Comparison of ENCODE assay signal across 12 cellular contexts in the genomic region with DNA sequence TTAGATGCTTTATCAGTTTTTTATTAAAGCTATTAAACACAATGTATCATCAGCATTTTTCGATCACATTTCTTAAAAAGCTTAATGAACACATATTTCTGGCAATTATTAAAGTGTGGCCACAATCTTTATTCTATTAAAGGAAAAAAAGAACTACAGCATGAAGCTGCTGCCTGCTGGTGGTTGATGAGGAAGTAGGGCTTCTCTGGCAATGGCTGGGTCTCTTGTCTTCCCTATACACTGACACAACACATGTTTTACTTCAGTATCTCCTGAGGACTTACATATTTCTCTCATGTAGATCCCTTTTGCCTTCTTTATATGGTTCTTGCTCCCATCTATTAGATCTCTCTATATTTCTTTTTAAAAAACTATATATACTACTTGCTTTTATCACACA.
DNase-seq lines count a peak whose midpoint lies in the region; FAIRE-seq and TF ChIP-seq lines count a peak whose summit lies in the region.
"Had no signal": no experiment of that assay in that cellular context is flagged by ENCODE, and none has a peak within 500 bp of the region (broad histone marks: within the 10 kb centered on the region; RNA-seq: fewer than 3 reads in every experiment).

No MANE protein-coding gene starts in this region.

- H3K27ac ChIP-seq in OCI-LY7 (ENCODE audit: low read depth, low read length, poor library complexity, severe bottlenecking): no peak overlapping the region
- H3K27ac ChIP-seq: foreskin keratinocyte, skin epidermis had no signal

- POLR2A ChIA-PET in OCI-LY7 (lab: Charles Lee): interaction anchor here (0.7 to 1.2 kb wide), 3 partner anchors 136 to 141 kb away, joined by 3 to 4 read pairs (median 4); no protein-coding TSS in a partner anchor

- TF ChIP-seq CTCF in OCI-LY7 (conservative IDR thresholded peaks at IDR 0.05; ENCODE audit: low read length): no peak

- in situ Hi-C loops in KBM-7 (cut with MboI; ENCODE audit: low pct_unique_long_range_greater_than_20kb, low sequenced_read_pairs): loop anchor here (25.0 kb wide), 1 partner anchor 286 kb away; no protein-coding TSS in a partner anchor

- no peaks in the 10 kb centered on the region for H3K36me3 ChIP-seq in OCI-LY7 (ENCODE audit: insufficient read depth, low read length)

- FAIRE-seq in TTC549 (lab: Jason Lieb, UNC): peak; percentile 7
- peak; percentile 98 for FAIRE-seq in islet of Langerhans (lab: Jason Lieb, UNC)
- FAIRE-seq in urothelium cell line (lab: Jason Lieb, UNC): no peak
- FAIRE-seq: GM12878 had no signal

- no peak overlapping the region for H3K4me2 ChIP-seq in OCI-LY7 (ENCODE audit: low read length)

- no peaks in the 10 kb centered on the region for H3K9me2 ChIP-seq in OCI-LY7 (ENCODE audit: insufficient read depth, low read length)

- H2AFZ ChIP-seq in OCI-LY7 (ENCODE audit: low read length): no peak overlapping the region

- intact Hi-C loops in OCI-LY7 (cut with micrococcal nuclease; ENCODE audit: unreplicated experiment): loop anchor here (5.0 kb wide), 2 partner anchors 141 to 281 kb away; no protein-coding TSS in a partner anchor

- H4K20me1 ChIP-seq in OCI-LY7 (ENCODE audit: insufficient read depth, low read length): no peaks in the 10 kb centered on the region

- no peaks in the 10 kb centered on the region for H3K79me2 ChIP-seq in OCI-LY7 (ENCODE audit: insufficient read depth, low read depth, low read length)

- CTCF ChIA-PET in OCI-LY7 (lab: Charles Lee; ENCODE audit: unreplicated experiment): no interaction called here

- DNase-seq in CD1c-positive myeloid dendritic cell (ENCODE audit: extremely low spot score) (peak; percentile 9), KBM-7 (peak; percentile 65), OCI-LY7 (ENCODE audit: low spot score) (no peak), urothelium cell line (ENCODE audit: low spot score) (no peak), iPS-NIHi11 (ENCODE audit: low spot score) (no peak)
- DNase-seq: cortex of kidney, NCI-H1417 treated with DMSO at 0.1 percent for 48 hours had no signal

- H3K4me3 ChIP-seq in OCI-LY7 (ENCODE audit: low read depth, low read length, poor library complexity, severe bottlenecking): no peak overlapping the region
- H3K4me3 ChIP-seq: GM12878, skin epidermis had no signal

- H3K4me1 ChIP-seq in OCI-LY7 (ENCODE audit: insufficient read depth, low read length, poor library complexity, severe bottlenecking): no peaks in the 10 kb centered on the region
- H3K4me1 ChIP-seq: foreskin keratinocyte had no signal

- H3K9me3 ChIP-seq in OCI-LY7 (ENCODE audit: low read length): no peaks in the 10 kb centered on the region

- no TSS peak for BruUV-seq in OCI-LY7 (replicated peaks; lab: Mats Ljungman, UMichigan)

Comparison
In these comparisons a context has a peak if more than half of its experiments do, and no peak if none do; other contexts are left out.
1. DNase-seq: peak in CD1c-positive myeloid dendritic cell (single experiment) and KBM-7 (single experiment); none in OCI-LY7 (single experiment), urothelium cell line (single experiment) and iPS-NIHi11 (single experiment).